In genomic region chr1:226945106-226945857, GRCh38 we compare ENCODE assay signal across 10 cellular contexts. TPM values are rescaled to one million over a fixed set of nuclear protein-coding genes. Genes with fewer than 3 reads are reported as not detected.
DNase-seq lines count a peak whose midpoint lies in the region; ATAC-seq and TF ChIP-seq lines count a peak whose summit lies in the region.
"Had no signal": no experiment of that assay in that cellular context is flagged by ENCODE, and none has a peak within 500 bp of the region (broad histone marks: within the 10 kb centered on the region; RNA-seq: fewer than 3 reads in every experiment).

No MANE protein-coding gene starts in this region.

- peak overlapping the region; percentile 26 for H3K4me3 Mint-ChIP-seq in nephron progenitor cell
- no peak overlapping the region for H3K4me3 Mint-ChIP-seq in activated T-helper 17 cell treated with anti-CD3 and anti-CD28 coated beads, Interleukin-2, amount 50 U/mL, for 72 hours
- no peak overlapping the region for H3K4me3 Mint-ChIP-seq in activated naive CD4-positive, alpha-beta T cell treated with anti-CD3 and anti-CD28 coated beads for 36 hours

- peak overlapping the region in 3 of 4 donors; percentile 23 to 46 (median 30) for H3K27ac ChIP-seq in esophagus squamous epithelium

- peaks cover 57% of the 10 kb centered on the region for H3K4me1 Mint-ChIP-seq in nephron progenitor cell
- H3K4me1 Mint-ChIP-seq in activated T-helper 17 cell treated with anti-CD3 and anti-CD28 coated beads, Interleukin-2, amount 50 U/mL, for 72 hours = peaks cover 26% of the 10 kb centered on the region
- H3K4me1 Mint-ChIP-seq in activated naive CD4-positive, alpha-beta T cell treated with anti-CD3 and anti-CD28 coated beads for 36 hours (ENCODE audit: low read depth) = peaks cover 43% of the 10 kb centered on the region

- H3K36me3 Mint-ChIP-seq in nephron progenitor cell (ENCODE audit: low read depth) = peaks cover 7% of the 10 kb centered on the region
- no peaks in the 10 kb centered on the region for H3K36me3 Mint-ChIP-seq in activated T-helper 17 cell treated with anti-CD3 and anti-CD28 coated beads, Interleukin-2, amount 50 U/mL, for 72 hours (ENCODE audit: low read depth)
- H3K36me3 Mint-ChIP-seq in activated naive CD4-positive, alpha-beta T cell treated with anti-CD3 and anti-CD28 coated beads for 36 hours (ENCODE audit: low read depth) = no peaks in the 10 kb centered on the region

- 39 to 69% methylated on average over 11 to 17 of the region's 19 CpGs for WGBS in esophagus squamous epithelium, 2 donors

- H3K27me3 ChIP-seq in esophagus squamous epithelium = no peaks in the 10 kb centered on the region

- no peak overlapping the region for H3K27ac Mint-ChIP-seq in nephron progenitor cell
- no peak overlapping the region for H3K27ac Mint-ChIP-seq in activated T-helper 17 cell treated with anti-CD3 and anti-CD28 coated beads, Interleukin-2, amount 50 U/mL, for 72 hours
- H3K27ac Mint-ChIP-seq in activated naive CD4-positive, alpha-beta T cell treated with anti-CD3 and anti-CD28 coated beads for 36 hours = no peak overlapping the region

- CTCF ChIA-PET in activated naive CD4-positive, alpha-beta T cell treated with anti-CD3 and anti-CD28 coated beads for 36 hours (lab: Charles Lee) = no interaction called here

- peaks cover 13% of the 10 kb centered on the region for H3K9me3 Mint-ChIP-seq in nephron progenitor cell
- H3K9me3 Mint-ChIP-seq in activated T-helper 17 cell treated with anti-CD3 and anti-CD28 coated beads, Interleukin-2, amount 50 U/mL, for 72 hours = no peaks in the 10 kb centered on the region
- H3K9me3 Mint-ChIP-seq in activated naive CD4-positive, alpha-beta T cell treated with anti-CD3 and anti-CD28 coated beads for 36 hours = no peaks in the 10 kb centered on the region

- no peak for TF ChIP-seq CTCF in esophagus squamous epithelium (IDR thresholded peaks at IDR 0.05)
- TF ChIP-seq CTCF in nephron progenitor cell (IDR thresholded peaks at IDR 0.05) = no peak

- peaks cover 20% of the 10 kb centered on the region for H3K27me3 Mint-ChIP-seq in nephron progenitor cell (ENCODE audit: low read depth, poor library complexity)
- H3K27me3 Mint-ChIP-seq in activated T-helper 17 cell treated with anti-CD3 and anti-CD28 coated beads, Interleukin-2, amount 50 U/mL, for 72 hours = no peaks in the 10 kb centered on the region
- no peaks in the 10 kb centered on the region for H3K27me3 Mint-ChIP-seq in activated naive CD4-positive, alpha-beta T cell treated with anti-CD3 and anti-CD28 coated beads for 36 hours (ENCODE audit: low read depth)

- H3K9me3 ChIP-seq in esophagus squamous epithelium = peaks cover 0 to 4% (median 0%) of the 10 kb centered on the region in 3 donors

- peak; percentile 44 for DNase-seq in DMS153 treated with DMSO at 0.1 percent for 48 hours (lab: John Stamatoyannopoulos, UW; ENCODE audit: unreplicated experiment)
- DNase-seq in NCI-H2081 treated with DMSO at 0.1 percent for 48 hours (lab: John Stamatoyannopoulos, UW) = peak; percentile 86
- no peak for DNase-seq in esophagus squamous epithelium (lab: John Stamatoyannopoulos, UW)
- DNase-seq in nephron progenitor cell = no peak
- DNase-seq in activated naive CD4-positive, alpha-beta T cell treated with anti-CD3 and anti-CD28 coated beads for 36 hours = no peak
- no peak for DNase-seq in ecto neural progenitor cell (ENCODE audit: low spot score)
- DNase-seq: activated CD4-positive, alpha-beta T cell treated with anti-CD3 and anti-CD28 coated beads for 4 hours; NCI-H2171 treated with DMSO at 0.1 percent for 48 hours had no signal

- no peak overlapping the region for H3K4me3 ChIP-seq in esophagus squamous epithelium

- intact Hi-C loops in esophagus squamous epithelium (cut with DNase I) = no loop called here
- intact Hi-C loops in activated naive CD4-positive, alpha-beta T cell treated with anti-CD3 and anti-CD28 coated beads for 36 hours (cut with micrococcal nuclease) = no loop called here

- TF ChIP-seq POLR2A in esophagus squamous epithelium (IDR thresholded peaks at IDR 0.05) = no peak

- no peaks in the 10 kb centered on the region for H3K36me3 ChIP-seq in esophagus squamous epithelium

- no peak for ATAC-seq in activated T-helper 17 cell treated with anti-CD3 and anti-CD28 coated beads, Interleukin-2, amount 50 U/mL, for 72 hours (replicated peaks)
- ATAC-seq in HG02970 (IDR thresholded peaks at IDR 0.05; ENCODE audit: low FRiP score, unreplicated experiment) = no peak

- H3K4me1 ChIP-seq in esophagus squamous epithelium = peaks cover 20 to 68% (median 29%) of the 10 kb centered on the region in 3 donors

RNA-seq across cellular contexts. Expression of gene COQ8A, which starts 5.2 kb away (rescaled TPM):
- total RNA-seq in esophagus squamous epithelium = 10 to 100 TPM in 3 of 4 donors, 1 to 10 TPM in 1; 9.3 to 37.8 (median 16.9) TPM
- total RNA-seq in activated T-helper 17 cell treated with anti-CD3 and anti-CD28 coated beads, Interleukin-2, amount 50 U/mL, for 72 hours = 10 to 100 TPM; 28.8 to 43.1 TPM
- total RNA-seq in activated naive CD4-positive, alpha-beta T cell treated with anti-CD3 and anti-CD28 coated beads for 36 hours = 10 to 100 TPM; 24.8 to 26.5 TPM

Comparison
In these comparisons a context has a peak if more than half of its experiments do, and no peak if none do; other contexts are left out.
1. DNase-seq: peak in DMS153 treated with DMSO at 0.1 percent for 48 hours (single experiment) and NCI-H2081 treated with DMSO at 0.1 percent for 48 hours (single experiment); none in esophagus squamous epithelium (single experiment), nephron progenitor cell (single experiment), activated naive CD4-positive, alpha-beta T cell treated with anti-CD3 and anti-CD28 coated beads for 36 hours (single experiment) and ecto neural progenitor cell (single experiment).